ENCODE assay signal across 1 cellular context in the genomic region with DNA sequence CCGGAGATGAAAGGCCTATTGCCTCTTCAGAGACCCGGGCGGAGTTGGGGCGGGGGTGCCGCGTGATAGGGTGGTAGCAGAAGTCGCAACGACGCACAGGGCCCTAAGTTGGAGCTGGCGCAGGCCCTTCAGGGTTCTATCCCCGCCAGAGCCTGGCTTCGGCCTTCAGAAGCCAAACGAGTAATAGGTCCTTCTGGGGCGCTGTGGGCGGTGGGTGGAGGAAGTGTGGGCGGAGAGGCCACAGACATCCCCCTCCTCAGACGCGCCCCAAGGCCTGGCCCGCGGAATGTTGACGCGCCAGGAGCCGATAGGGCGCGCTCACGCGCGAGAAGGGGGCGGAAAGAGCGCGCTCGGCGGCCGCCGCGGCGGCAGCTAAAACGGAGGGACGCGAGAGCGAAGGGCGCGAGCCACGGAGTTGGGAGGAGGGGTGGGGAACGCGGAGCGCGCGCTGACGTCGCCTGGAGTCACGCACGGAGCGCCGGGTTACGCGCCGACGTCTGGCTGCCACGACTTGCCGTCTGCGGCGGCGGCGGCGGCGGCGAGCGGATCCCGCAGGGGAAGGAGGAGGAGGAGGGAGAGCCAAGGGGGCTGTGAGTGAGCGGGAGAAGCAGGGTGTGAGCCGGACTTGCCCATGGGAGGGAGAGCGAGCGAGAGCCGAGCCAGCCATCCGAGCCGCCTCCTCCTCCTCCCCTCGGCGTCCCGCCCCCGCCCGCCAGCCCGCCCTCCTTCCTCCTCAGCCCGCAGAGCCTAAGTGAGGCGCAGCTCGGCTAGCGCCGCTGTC.
TF ChIP-seq lines count a peak whose summit lies in the region.

No MANE protein-coding gene starts in this region.

TF ChIP-seq in HEK293, 187 proteins besides CTCF, POLR2A, EP300 and RAD21 (continued from another document):
- TF ChIP-seq, protein P1, sequence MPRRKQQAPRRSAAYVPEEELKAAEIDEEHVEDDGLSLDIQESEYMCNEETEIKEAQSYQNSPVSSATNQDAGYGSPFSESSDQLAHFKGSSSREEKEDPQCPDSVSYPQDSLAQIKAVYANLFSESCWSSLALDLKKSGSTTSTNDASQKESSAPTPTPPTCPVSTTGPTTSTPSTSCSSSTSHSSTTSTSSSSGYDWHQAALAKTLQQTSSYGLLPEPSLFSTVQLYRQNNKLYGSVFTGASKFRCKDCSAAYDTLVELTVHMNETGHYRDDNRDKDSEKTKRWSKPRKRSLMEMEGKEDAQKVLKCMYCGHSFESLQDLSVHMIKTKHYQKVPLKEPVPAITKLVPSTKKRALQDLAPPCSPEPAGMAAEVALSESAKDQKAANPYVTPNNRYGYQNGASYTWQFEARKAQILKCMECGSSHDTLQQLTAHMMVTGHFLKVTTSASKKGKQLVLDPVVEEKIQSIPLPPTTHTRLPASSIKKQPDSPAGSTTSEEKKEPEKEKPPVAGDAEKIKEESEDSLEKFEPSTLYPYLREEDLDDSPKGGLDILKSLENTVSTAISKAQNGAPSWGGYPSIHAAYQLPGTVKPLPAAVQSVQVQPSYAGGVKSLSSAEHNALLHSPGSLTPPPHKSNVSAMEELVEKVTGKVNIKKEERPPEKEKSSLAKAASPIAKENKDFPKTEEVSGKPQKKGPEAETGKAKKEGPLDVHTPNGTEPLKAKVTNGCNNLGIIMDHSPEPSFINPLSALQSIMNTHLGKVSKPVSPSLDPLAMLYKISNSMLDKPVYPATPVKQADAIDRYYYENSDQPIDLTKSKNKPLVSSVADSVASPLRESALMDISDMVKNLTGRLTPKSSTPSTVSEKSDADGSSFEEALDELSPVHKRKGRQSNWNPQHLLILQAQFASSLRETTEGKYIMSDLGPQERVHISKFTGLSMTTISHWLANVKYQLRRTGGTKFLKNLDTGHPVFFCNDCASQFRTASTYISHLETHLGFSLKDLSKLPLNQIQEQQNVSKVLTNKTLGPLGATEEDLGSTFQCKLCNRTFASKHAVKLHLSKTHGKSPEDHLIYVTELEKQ (tag by site-specific recombination; IDR thresholded peaks at IDR 0.05; ENCODE audit: borderline replicate concordance): peak; percentile 6; the same call in 1 of the 2 replicates
- no peak for TF ChIP-seq ZNF121 (tag by site-specific recombination; IDR thresholded peaks at IDR 0.05)
- no peak for TF ChIP-seq GLIS2 (tag by site-specific recombination; IDR thresholded peaks at IDR 0.05)
- TF ChIP-seq ZNF585B (tag by site-specific recombination; IDR thresholded peaks at IDR 0.05): no peak
- TF ChIP-seq ZNF610 (tag by site-specific recombination; IDR thresholded peaks at IDR 0.05; ENCODE audit: borderline replicate concordance): no peak; the same call in none of the 2 replicates
- TF ChIP-seq ZNF146 (tag by site-specific recombination; IDR thresholded peaks at IDR 0.05): 0 out of 2 replicates have a peak, but pooled peaks have one; percentile 26
- no peak for TF ChIP-seq ZNF621 (tag by site-specific recombination; IDR thresholded peaks at IDR 0.05)
- no peak; the same call in 1 of the 2 replicates for TF ChIP-seq ZNF777 (tag by site-specific recombination; IDR thresholded peaks at IDR 0.05; ENCODE audit: borderline replicate concordance)
- TF ChIP-seq ZNF501 (tag by site-specific recombination; IDR thresholded peaks at IDR 0.05): peak; percentile 96
- TF ChIP-seq, protein P2, sequence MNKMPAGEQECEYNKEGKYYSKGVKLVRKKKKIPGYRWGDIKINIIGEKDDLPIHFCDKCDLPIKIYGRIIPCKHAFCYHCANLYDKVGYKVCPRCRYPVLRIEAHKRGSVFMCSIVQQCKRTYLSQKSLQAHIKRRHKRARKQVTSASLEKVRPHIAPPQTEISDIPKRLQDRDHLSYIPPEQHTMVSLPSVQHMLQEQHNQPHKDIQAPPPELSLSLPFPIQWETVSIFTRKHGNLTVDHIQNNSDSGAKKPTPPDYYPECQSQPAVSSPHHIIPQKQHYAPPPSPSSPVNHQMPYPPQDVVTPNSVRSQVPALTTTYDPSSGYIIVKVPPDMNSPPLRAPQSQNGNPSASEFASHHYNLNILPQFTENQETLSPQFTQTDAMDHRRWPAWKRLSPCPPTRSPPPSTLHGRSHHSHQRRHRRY (tag by site-specific recombination; IDR thresholded peaks at IDR 0.05): peak; percentile 64; the same call in 1 of the 2 replicates
- TF ChIP-seq ZNF16 (tag by site-specific recombination; IDR thresholded peaks at IDR 0.05; ENCODE audit: low read depth): no peak
- TF ChIP-seq ZNF37A (tag by site-specific recombination; IDR thresholded peaks at IDR 0.05): no peak
- no peak for TF ChIP-seq ZFP3 (tag by site-specific recombination; IDR thresholded peaks at IDR 0.05; ENCODE audit: low read depth)
- TF ChIP-seq, protein P3, sequence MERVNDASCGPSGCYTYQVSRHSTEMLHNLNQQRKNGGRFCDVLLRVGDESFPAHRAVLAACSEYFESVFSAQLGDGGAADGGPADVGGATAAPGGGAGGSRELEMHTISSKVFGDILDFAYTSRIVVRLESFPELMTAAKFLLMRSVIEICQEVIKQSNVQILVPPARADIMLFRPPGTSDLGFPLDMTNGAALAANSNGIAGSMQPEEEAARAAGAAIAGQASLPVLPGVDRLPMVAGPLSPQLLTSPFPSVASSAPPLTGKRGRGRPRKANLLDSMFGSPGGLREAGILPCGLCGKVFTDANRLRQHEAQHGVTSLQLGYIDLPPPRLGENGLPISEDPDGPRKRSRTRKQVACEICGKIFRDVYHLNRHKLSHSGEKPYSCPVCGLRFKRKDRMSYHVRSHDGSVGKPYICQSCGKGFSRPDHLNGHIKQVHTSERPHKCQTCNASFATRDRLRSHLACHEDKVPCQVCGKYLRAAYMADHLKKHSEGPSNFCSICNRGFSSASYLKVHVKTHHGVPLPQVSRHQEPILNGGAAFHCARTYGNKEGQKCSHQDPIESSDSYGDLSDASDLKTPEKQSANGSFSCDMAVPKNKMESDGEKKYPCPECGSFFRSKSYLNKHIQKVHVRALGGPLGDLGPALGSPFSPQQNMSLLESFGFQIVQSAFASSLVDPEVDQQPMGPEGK (tag by site-specific recombination; IDR thresholded peaks at IDR 0.05): no peak
- TF ChIP-seq ZNF785 (tag by site-specific recombination; IDR thresholded peaks at IDR 0.05): peak; percentile 68; the same call in 1 of the 2 replicates
- TF ChIP-seq ZNF747 (tag by site-specific recombination; IDR thresholded peaks at IDR 0.05): no peak
- no peak for TF ChIP-seq ZNF830 (tag by site-specific recombination; IDR thresholded peaks at IDR 0.05; ENCODE audit: low read depth)
- no peak for TF ChIP-seq ZBTB7A (tag by site-specific recombination; IDR thresholded peaks at IDR 0.05; ENCODE audit: low read depth)
- no peak for TF ChIP-seq ZNF529 (tag by site-specific recombination; IDR thresholded peaks at IDR 0.05; ENCODE audit: insufficient replicate concordance)
- TF ChIP-seq ZNF19 (tag by site-specific recombination; IDR thresholded peaks at IDR 0.05; ENCODE audit: low read depth): no peak
- no peak for TF ChIP-seq HOXC10 (CRISPR knock-in tag; IDR thresholded peaks at IDR 0.05)
TF ChIP-seq in HEK293: peak in this region for 59.
